9 cellular contexts compared by ENCODE assay signal in the genomic region with DNA sequence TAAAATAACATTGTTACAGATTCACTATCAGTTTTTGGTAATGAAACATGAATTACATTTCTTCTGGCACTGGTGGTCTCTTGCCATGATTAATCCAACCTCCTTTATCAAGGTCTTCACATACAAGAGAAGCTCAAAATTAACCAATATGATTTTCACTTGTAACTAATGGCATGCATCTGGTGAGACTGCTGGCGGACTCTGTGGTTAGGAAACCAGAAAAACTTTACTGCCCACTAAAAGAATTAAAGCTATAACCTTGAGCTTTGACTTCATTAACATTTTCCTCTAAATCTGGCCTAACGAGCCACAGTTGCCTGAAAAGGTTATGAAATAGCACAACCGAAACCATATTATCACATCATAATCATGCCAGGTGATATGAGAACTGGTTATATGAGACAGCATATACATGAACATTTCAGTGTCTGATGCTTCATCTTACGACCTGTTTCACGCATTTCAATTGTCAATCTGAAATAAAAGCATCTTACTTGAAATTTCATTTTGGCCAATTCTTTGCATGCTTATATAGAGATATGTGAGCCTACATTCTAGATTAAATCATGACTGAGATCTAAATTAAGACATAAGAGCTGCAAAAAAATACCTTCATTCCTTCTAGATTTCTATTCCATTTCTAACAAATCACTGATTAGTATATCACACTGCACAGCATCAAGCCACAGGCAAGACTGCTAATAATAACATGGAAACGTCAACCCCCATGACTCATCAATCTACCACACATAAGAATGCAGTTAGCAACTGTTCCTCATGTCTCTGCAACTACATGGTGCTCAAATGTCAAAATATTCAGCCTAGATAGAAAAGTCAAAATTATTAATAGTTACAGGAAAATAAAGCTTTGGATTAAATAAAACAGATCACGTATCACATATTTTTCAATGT.
DNase-seq lines count a peak whose midpoint lies in the region; ATAC-seq and TF ChIP-seq lines count a peak whose summit lies in the region.
"Had no signal": no experiment of that assay in that cellular context is flagged by ENCODE, and none has a peak within 500 bp of the region (broad histone marks: within the 10 kb centered on the region; RNA-seq: fewer than 3 reads in every experiment).

No MANE protein-coding gene starts in this region.

- no TSS peak for BruUV-seq in Panc1 (replicated peaks; lab: Mats Ljungman, UMichigan)

- peaks cover 2% of the 10 kb centered on the region for H3K9me3 Mint-ChIP-seq in glutamatergic neuron (ENCODE audit: unreplicated experiment)

- DNase-seq in Right ventricle myocardium inferior (ENCODE audit: missing footprints) (no peak), cardiac septum (ENCODE audit: low spot score) (no peak), Panc1 (ENCODE audit: low read depth, low spot score) (no peak), fibroblast of pulmonary artery (ENCODE audit: low read depth) (peak; percentile 85), stromal cell of bone marrow (ENCODE audit: low read depth) (peak; percentile 67), glutamatergic neuron (no peak), occipital lobe (lab: John Stamatoyannopoulos, UW) (no peak)

- H3K36me3 Mint-ChIP-seq in glutamatergic neuron (ENCODE audit: unreplicated experiment) = no peaks in the 10 kb centered on the region

- no peaks in the 10 kb centered on the region for H3K27me3 ChIP-seq in Panc1 (ENCODE audit: control insufficient read depth, insufficient read depth, low read length)
- H3K27me3 ChIP-seq: adrenal gland had no signal

- CTCF ChIA-PET in Panc1 (lab: Charles Lee) = no interaction called here

- no peak for TF ChIP-seq CTCF in Panc1 (IDR thresholded peaks at IDR 0.05)
- no peak for TF ChIP-seq CTCF in fibroblast of pulmonary artery (IDR thresholded peaks at IDR 0.05; ENCODE audit: low read length, missing control alignments)
- no peak for TF ChIP-seq CTCF in glutamatergic neuron (IDR thresholded peaks at IDR 0.05; ENCODE audit: partially characterized antibody, unreplicated experiment)

- H3K27ac Mint-ChIP-seq in glutamatergic neuron (ENCODE audit: unreplicated experiment) = no peak overlapping the region

- ATAC-seq in Right ventricle myocardium inferior (peak; percentile 97), HG02870 (IDR thresholded peaks at IDR 0.05; ENCODE audit: unreplicated experiment) (peak; percentile 90), Panc1 (peak; percentile 71; the same call in 1 of the 2 replicates)

- no peaks in the 10 kb centered on the region for H3K36me3 ChIP-seq in Panc1 (ENCODE audit: control insufficient read depth, insufficient read depth, low read length)
- H3K36me3 ChIP-seq: adrenal gland had no signal

- H3K27ac ChIP-seq in Panc1 (ENCODE audit: low read length) = no peak overlapping the region
- H3K27ac ChIP-seq: adrenal gland had no signal

- H3K9me3 ChIP-seq in Panc1 (ENCODE audit: control insufficient read depth, insufficient read depth, low read depth, low read length) = no peaks in the 10 kb centered on the region
- H3K9me3 ChIP-seq: adrenal gland had no signal

- no peaks in the 10 kb centered on the region for H3K4me1 ChIP-seq in Panc1 (ENCODE audit: control insufficient read depth, insufficient read depth, low read length)

- H3K4me3 ChIP-seq in Panc1 (ENCODE audit: low read depth in 2 of 2, low read length in 2 of 2) (no peak overlapping the region), fibroblast of pulmonary artery (replicated peaks; ENCODE audit: low read depth, low read length) (no peak overlapping the region)
- H3K4me3 ChIP-seq: adrenal gland had no signal

- H3K4me1 Mint-ChIP-seq in glutamatergic neuron (ENCODE audit: low read depth, unreplicated experiment) = peaks cover 2% of the 10 kb centered on the region

- POLR2A ChIA-PET in Panc1 (lab: Charles Lee) = no interaction called here

- no peaks in the 10 kb centered on the region for H3K27me3 Mint-ChIP-seq in glutamatergic neuron (ENCODE audit: unreplicated experiment)

- in situ Hi-C loops in Panc1 (cut with HindIII; ENCODE audit: low pct_unique_long_range_greater_than_20kb, low sequenced_read_pairs) = no loop called here

- H3K4me3 Mint-ChIP-seq in glutamatergic neuron (ENCODE audit: unreplicated experiment) = no peak overlapping the region

- intact Hi-C loops in Right ventricle myocardium inferior (cut with DNase I) = no loop called here
- intact Hi-C loops in cardiac septum (cut with DNase I) = no loop called here
- intact Hi-C loops in Panc1 (cut with micrococcal nuclease; ENCODE audit: unreplicated experiment) = no loop called here

Comparison
In these comparisons a context has a peak if more than half of its experiments do, and no peak if none do; other contexts are left out.
1. DNase-seq: peak in fibroblast of pulmonary artery (single experiment) and stromal cell of bone marrow (single experiment); none in Right ventricle myocardium inferior (single experiment), cardiac septum (single experiment), Panc1 (single experiment), glutamatergic neuron (single experiment) and occipital lobe (single experiment).
2. Peak in every context shown above with its lines, with median percentiles within 50 percentile points of each other: ATAC-seq.